ENCODE assay signal across 1 cellular context in the genomic region with DNA sequence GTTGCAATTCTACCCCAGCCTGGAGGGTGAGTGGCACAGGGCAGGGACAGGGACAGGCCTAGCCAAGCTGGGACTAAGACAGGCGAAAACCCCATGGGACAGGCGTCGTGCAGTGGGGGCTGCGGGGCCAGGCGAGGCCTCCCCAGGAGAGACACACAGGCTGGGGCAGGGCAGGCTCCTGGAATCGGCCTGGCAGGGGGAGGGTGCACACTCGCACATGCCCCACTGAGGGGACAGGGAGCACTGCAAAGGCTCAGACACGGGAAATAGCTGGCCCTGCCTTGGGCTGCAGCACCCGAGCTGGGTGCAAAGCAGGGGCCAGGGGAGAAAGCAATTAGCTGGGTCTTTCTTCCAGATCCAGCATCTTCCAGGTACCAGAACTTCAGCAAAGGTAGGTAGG.
TF ChIP-seq lines count a peak whose summit lies in the region.

No MANE protein-coding gene starts in this region.

TF ChIP-seq in HCT116, 20 proteins besides CTCF, POLR2A, EP300 and RAD21:
- TF ChIP-seq, protein P1, sequence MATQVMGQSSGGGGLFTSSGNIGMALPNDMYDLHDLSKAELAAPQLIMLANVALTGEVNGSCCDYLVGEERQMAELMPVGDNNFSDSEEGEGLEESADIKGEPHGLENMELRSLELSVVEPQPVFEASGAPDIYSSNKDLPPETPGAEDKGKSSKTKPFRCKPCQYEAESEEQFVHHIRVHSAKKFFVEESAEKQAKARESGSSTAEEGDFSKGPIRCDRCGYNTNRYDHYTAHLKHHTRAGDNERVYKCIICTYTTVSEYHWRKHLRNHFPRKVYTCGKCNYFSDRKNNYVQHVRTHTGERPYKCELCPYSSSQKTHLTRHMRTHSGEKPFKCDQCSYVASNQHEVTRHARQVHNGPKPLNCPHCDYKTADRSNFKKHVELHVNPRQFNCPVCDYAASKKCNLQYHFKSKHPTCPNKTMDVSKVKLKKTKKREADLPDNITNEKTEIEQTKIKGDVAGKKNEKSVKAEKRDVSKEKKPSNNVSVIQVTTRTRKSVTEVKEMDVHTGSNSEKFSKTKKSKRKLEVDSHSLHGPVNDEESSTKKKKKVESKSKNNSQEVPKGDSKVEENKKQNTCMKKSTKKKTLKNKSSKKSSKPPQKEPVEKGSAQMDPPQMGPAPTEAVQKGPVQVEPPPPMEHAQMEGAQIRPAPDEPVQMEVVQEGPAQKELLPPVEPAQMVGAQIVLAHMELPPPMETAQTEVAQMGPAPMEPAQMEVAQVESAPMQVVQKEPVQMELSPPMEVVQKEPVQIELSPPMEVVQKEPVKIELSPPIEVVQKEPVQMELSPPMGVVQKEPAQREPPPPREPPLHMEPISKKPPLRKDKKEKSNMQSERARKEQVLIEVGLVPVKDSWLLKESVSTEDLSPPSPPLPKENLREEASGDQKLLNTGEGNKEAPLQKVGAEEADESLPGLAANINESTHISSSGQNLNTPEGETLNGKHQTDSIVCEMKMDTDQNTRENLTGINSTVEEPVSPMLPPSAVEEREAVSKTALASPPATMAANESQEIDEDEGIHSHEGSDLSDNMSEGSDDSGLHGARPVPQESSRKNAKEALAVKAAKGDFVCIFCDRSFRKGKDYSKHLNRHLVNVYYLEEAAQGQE (IDR thresholded peaks at IDR 0.05; ENCODE audit: low read depth), result no peak
